ENCODE assay signal across 8 cellular contexts in the genomic region with DNA sequence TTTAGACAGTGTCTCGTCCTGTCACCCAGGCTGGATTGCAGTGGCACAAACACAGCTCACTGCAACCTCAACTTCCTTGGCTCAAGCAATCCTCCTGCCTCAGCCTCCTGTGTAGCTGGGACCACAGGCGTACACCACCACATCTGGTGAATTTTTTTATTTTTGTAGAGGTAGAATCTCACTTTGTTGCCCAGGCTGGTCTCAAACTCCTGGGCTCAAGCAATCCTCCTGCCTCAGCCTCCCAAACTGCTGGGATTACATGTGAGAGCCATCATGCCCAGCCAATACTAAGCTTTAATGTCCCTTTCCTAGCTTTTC. TPM values are rescaled to one million over a fixed set of nuclear protein-coding genes. Genes with fewer than 3 reads are reported as not detected.
DNase-seq lines count a peak whose midpoint lies in the region; ATAC-seq and TF ChIP-seq lines count a peak whose summit lies in the region.
"Not testable (repeated sequence)": the region's sequence is repeated elsewhere in the genome, so short reads cannot be mapped to it uniquely, and the experiment has no call there.

No MANE protein-coding gene starts in this region.

- ATAC-seq in activated CD8-positive, alpha-beta T cell treated with anti-CD3 and anti-CD28 coated beads for 36 hours; natural killer cell; stimulated activated memory B cell treated with anti-CD40 and anti-IgM and Interleukin-4, amounts not matched to agents 10 μg/mL and 1 μg/mL and 100 μg/mL, for 72 hours: not testable (repeated sequence)

- H3K27me3 ChIP-seq in BLaER1; PC-9 (ENCODE audit: insufficient read depth, low read depth); endodermal cell (ENCODE audit: control insufficient read depth, insufficient read depth, low read length, poor library complexity, severe bottlenecking): not testable (repeated sequence)

- not testable (repeated sequence) for H3K4me3 ChIP-seq in BLaER1; PC-9; endodermal cell (ENCODE audit: low read length)
- H3K4me3 ChIP-seq in GM12865 (ENCODE audit: low read depth, low read length), result peak overlapping the region; percentile 56

- H3K36me3 Mint-ChIP-seq in activated CD8-positive, alpha-beta T cell treated with anti-CD3 and anti-CD28 coated beads for 36 hours (ENCODE audit: low read depth); activated naive CD8-positive, alpha-beta T cell treated with anti-CD3 and anti-CD28 coated beads for 36 hours; endodermal cell (ENCODE audit: low read depth); natural killer cell: not testable (repeated sequence)
- H3K36me3 Mint-ChIP-seq in stimulated activated memory B cell treated with anti-CD40 and anti-IgM and Interleukin-4, amounts not matched to agents 10 μg/mL and 1 μg/mL and 100 μg/mL, for 72 hours, result peaks cover 12% of the 10 kb centered on the region

- peaks cover 53% of the 10 kb centered on the region for H3K4me1 Mint-ChIP-seq in activated CD8-positive, alpha-beta T cell treated with anti-CD3 and anti-CD28 coated beads for 36 hours (ENCODE audit: low read depth)
- H3K4me1 Mint-ChIP-seq in activated naive CD8-positive, alpha-beta T cell treated with anti-CD3 and anti-CD28 coated beads for 36 hours, result peaks cover 44% of the 10 kb centered on the region
- peaks cover 32% of the 10 kb centered on the region for H3K4me1 Mint-ChIP-seq in endodermal cell
- peaks cover 55 to 78% of the 10 kb centered on the region in 2 donors for H3K4me1 Mint-ChIP-seq in natural killer cell
- peaks cover 58% of the 10 kb centered on the region for H3K4me1 Mint-ChIP-seq in stimulated activated memory B cell treated with anti-CD40 and anti-IgM and Interleukin-4, amounts not matched to agents 10 μg/mL and 1 μg/mL and 100 μg/mL, for 72 hours

- H3K4me3 Mint-ChIP-seq in activated CD8-positive, alpha-beta T cell treated with anti-CD3 and anti-CD28 coated beads for 36 hours, result peak overlapping the region; percentile 43
- peak overlapping the region; percentile 19 for H3K4me3 Mint-ChIP-seq in activated naive CD8-positive, alpha-beta T cell treated with anti-CD3 and anti-CD28 coated beads for 36 hours
- not testable (repeated sequence) for H3K4me3 Mint-ChIP-seq in endodermal cell
- H3K4me3 Mint-ChIP-seq in natural killer cell, result peak overlapping the region; percentile 83
- H3K4me3 Mint-ChIP-seq in stimulated activated memory B cell treated with anti-CD40 and anti-IgM and Interleukin-4, amounts not matched to agents 10 μg/mL and 1 μg/mL and 100 μg/mL, for 72 hours, result peak overlapping the region; percentile 59

- peaks cover 98% of the 10 kb centered on the region for H3K79me2 ChIP-seq in PC-9 (ENCODE audit: low read depth)

- not testable (repeated sequence) for H3K9me2 ChIP-seq in PC-9 (ENCODE audit: insufficient read depth)

- not testable (repeated sequence) for H3K9me3 ChIP-seq in BLaER1; PC-9 (ENCODE audit: insufficient read depth, low read depth); endodermal cell (ENCODE audit: control insufficient read depth, low read length)

- H3K9me3 Mint-ChIP-seq in activated CD8-positive, alpha-beta T cell treated with anti-CD3 and anti-CD28 coated beads for 36 hours; activated naive CD8-positive, alpha-beta T cell treated with anti-CD3 and anti-CD28 coated beads for 36 hours; endodermal cell; natural killer cell; stimulated activated memory B cell treated with anti-CD40 and anti-IgM and Interleukin-4, amounts not matched to agents 10 μg/mL and 1 μg/mL and 100 μg/mL, for 72 hours: not testable (repeated sequence)

- H3K27me3 Mint-ChIP-seq in activated CD8-positive, alpha-beta T cell treated with anti-CD3 and anti-CD28 coated beads for 36 hours; activated naive CD8-positive, alpha-beta T cell treated with anti-CD3 and anti-CD28 coated beads for 36 hours; endodermal cell (ENCODE audit: insufficient read depth); natural killer cell (ENCODE audit: low read depth in 2 of 2); stimulated activated memory B cell treated with anti-CD40 and anti-IgM and Interleukin-4, amounts not matched to agents 10 μg/mL and 1 μg/mL and 100 μg/mL, for 72 hours: not testable (repeated sequence)

- not testable (repeated sequence) for H3K9ac ChIP-seq in BLaER1; endodermal cell (ENCODE audit: extremely low read depth, low read length, poor library complexity, severe bottlenecking)

- 80 to 98% methylated on average over 1 to 2 of the region's 2 CpGs for WGBS in endodermal cell (ENCODE audit: insufficient coverage in 1 of 2, insufficient read length in 1 of 2), 2 experiments

- POLR2A ChIA-PET in PC-9 (lab: Charles Lee; ENCODE audit: unreplicated experiment), result interaction anchor here (0.7 kb wide), 1 partner anchor 11 kb away, joined by 8 read pairs; no protein-coding TSS in a partner anchor
- POLR2A ChIA-PET in activated CD8-positive, alpha-beta T cell treated with anti-CD3 and anti-CD28 coated beads for 36 hours (lab: Charles Lee), result interaction anchor here (0.6 to 3.2 kb wide), 12 partner anchors 10 to 187 kb away, joined by 3 to 26 read pairs (median 4); a partner anchor contains a TSS

- not testable (repeated sequence) for BruUV-seq in PC-9 (replicated peaks; lab: Mats Ljungman, UMichigan)

- peak overlapping the region; percentile 78; the same call in 1 of the 2 replicates for H3K4me2 ChIP-seq in BLaER1
- H3K4me2 ChIP-seq in PC-9, result not testable (repeated sequence)

- not testable (repeated sequence) for TF ChIP-seq CTCF in GM12865 (IDR thresholded peaks at IDR 0.05; ENCODE audit: insufficient read depth, low read depth, low read length, missing control alignments); PC-9 (conservative IDR thresholded peaks at IDR 0.05); activated CD8-positive, alpha-beta T cell treated with anti-CD3 and anti-CD28 coated beads for 36 hours (IDR thresholded peaks at IDR 0.05); endodermal cell (conservative IDR thresholded peaks at IDR 0.05); natural killer cell (IDR thresholded peaks at IDR 0.05)

- DNase-seq in GM12865 (ENCODE audit: low read depth); PC-9; activated CD8-positive, alpha-beta T cell treated with anti-CD3 and anti-CD28 coated beads for 36 hours; activated naive CD8-positive, alpha-beta T cell treated with anti-CD3 and anti-CD28 coated beads for 36 hours; endodermal cell; natural killer cell: not testable (repeated sequence)

- H3K27ac ChIP-seq in BLaER1; endodermal cell (ENCODE audit: low read depth, low read length): not testable (repeated sequence)
- 0 out of 2 replicates have a peak overlapping the region, but pooled peaks have one; percentile 15 for H3K27ac ChIP-seq in PC-9

- intact Hi-C loops in PC-9 (cut with micrococcal nuclease; ENCODE audit: unreplicated experiment), result not testable (repeated sequence)
- intact Hi-C loops in activated CD8-positive, alpha-beta T cell treated with anti-CD3 and anti-CD28 coated beads for 36 hours (cut with micrococcal nuclease), result loop anchor here (5.0 kb wide), 1 partner anchor 43 kb away; a partner anchor contains a TSS
- intact Hi-C loops in natural killer cell (cut with micrococcal nuclease), result loop anchor here (1.0 to 10.0 kb wide), 6 partner anchors 8 to 446 kb away; a partner anchor contains a TSS

- H2AFZ ChIP-seq in PC-9, result not testable (repeated sequence)

- H4K20me1 ChIP-seq in BLaER1 (peaks cover 98% of the 10 kb centered on the region), PC-9 (ENCODE audit: insufficient read depth) (peaks cover 67% of the 10 kb centered on the region)

- H3K4me1 ChIP-seq in BLaER1 (peaks cover 25% of the 10 kb centered on the region), PC-9 (replicated peaks; ENCODE audit: insufficient read depth) (peaks cover 54% of the 10 kb centered on the region)
- H3K4me1 ChIP-seq in endodermal cell (ENCODE audit: control insufficient read depth, insufficient read depth, low read length), result not testable (repeated sequence)

- peak overlapping the region; percentile 13 for H3K27ac Mint-ChIP-seq in activated CD8-positive, alpha-beta T cell treated with anti-CD3 and anti-CD28 coated beads for 36 hours
- peak overlapping the region; percentile 40 for H3K27ac Mint-ChIP-seq in activated naive CD8-positive, alpha-beta T cell treated with anti-CD3 and anti-CD28 coated beads for 36 hours
- H3K27ac Mint-ChIP-seq in endodermal cell (peak overlapping the region; percentile 26), natural killer cell (peak overlapping the region in 1 of 2 donors; percentile 92)
- H3K27ac Mint-ChIP-seq in stimulated activated memory B cell treated with anti-CD40 and anti-IgM and Interleukin-4, amounts not matched to agents 10 μg/mL and 1 μg/mL and 100 μg/mL, for 72 hours, result peak overlapping the region; percentile 94

- CTCF ChIA-PET in PC-9 (lab: Charles Lee), result interaction anchor here (0.7 kb wide), 1 partner anchor 152 kb away, joined by 7 read pairs; no protein-coding TSS in a partner anchor
- CTCF ChIA-PET in activated CD8-positive, alpha-beta T cell treated with anti-CD3 and anti-CD28 coated beads for 36 hours (lab: Charles Lee), result interaction anchor here (0.6 to 2.4 kb wide), 10 partner anchors 10 to 220 kb away, joined by 3 to 11 read pairs (median 3); no protein-coding TSS in a partner anchor

- H3K36me3 ChIP-seq in BLaER1; endodermal cell (ENCODE audit: control insufficient read depth, insufficient read depth, low read length): not testable (repeated sequence)
- peaks cover 46% of the 10 kb centered on the region for H3K36me3 ChIP-seq in PC-9 (ENCODE audit: low read depth)

- H3F3A ChIP-seq in PC-9 (ENCODE audit: insufficient read depth, low read depth), result peaks cover 78% of the 10 kb centered on the region

RNA-seq across cellular contexts. Expression of a gene that starts 44.8 kb away (rescaled TPM):
- total RNA-seq in PC-9 (2021), result 61.7 and 63.1 TPM in 2 replicates
- total RNA-seq in activated CD8-positive, alpha-beta T cell treated with anti-CD3 and anti-CD28 coated beads for 36 hours, result 10 to 100 TPM; 16.5 to 16.8 TPM
- total RNA-seq in activated naive CD8-positive, alpha-beta T cell treated with anti-CD3 and anti-CD28 coated beads for 36 hours, result 10 to 100 TPM; 22.4 to 23.3 TPM
- total RNA-seq in endodermal cell, result 10 to 100 TPM; 57.0 to 58.8 TPM
- polyA plus RNA-seq in endodermal cell (2013, experiment 1 of 2), result 41.0 TPM
- polyA plus RNA-seq in endodermal cell (2013, experiment 2 of 2), result 35.9 TPM
- total RNA-seq in natural killer cell, result 10 to 100 TPM; 15.5 to 29.1 (median 28.6) TPM
